ENCODE assay signal across 9 cellular contexts in genomic region chr10:79241629-79241989, GRCh38.
DNase-seq lines count a peak whose midpoint lies in the region; ATAC-seq and TF ChIP-seq lines count a peak whose summit lies in the region.
"Had no signal": no experiment of that assay in that cellular context is flagged by ENCODE, and none has a peak within 500 bp of the region (broad histone marks: within the 10 kb centered on the region; RNA-seq: fewer than 3 reads in every experiment).

No MANE protein-coding gene starts in this region.

- peak overlapping the region; percentile 87 for H3K4me3 ChIP-seq in BLaER1
- H3K4me3 ChIP-seq in Karpas-422 (ENCODE audit: low read length) = peak overlapping the region; percentile 90
- peak overlapping the region; percentile 16 to 43 for H3K4me3 ChIP-seq in duodenal mucosa (ENCODE audit: low read depth in 1 of 2, low read length in 2 of 2)
- peak overlapping the region; percentile 83 to 84 for H3K4me3 ChIP-seq in neutrophil (ENCODE audit: low read depth in 1 of 2, low read length in 1 of 2)

- peaks cover 30% of the 10 kb centered on the region for H3K79me2 ChIP-seq in Karpas-422 (ENCODE audit: low read length)

- CTCF ChIA-PET in GM10248 (lab: Yijun Ruan, JAX) = interaction anchor here (1.5 kb wide), 1 partner anchor 47 kb away, joined by 4 read pairs; no protein-coding TSS in a partner anchor

- H2AFZ ChIP-seq in Karpas-422 (ENCODE audit: low read length) = no peak overlapping the region

- H3K4me2 ChIP-seq in BLaER1 (peak overlapping the region; percentile 97), Karpas-422 (ENCODE audit: low read depth, low read length, poor library complexity, severe bottlenecking) (peak overlapping the region; percentile 79)

- H3K27ac ChIP-seq in BLaER1 (peak overlapping the region; percentile 73), Karpas-422 (ENCODE audit: low read length) (no peak overlapping the region), duodenal mucosa (ENCODE audit: low read depth, low read length) (peak overlapping the region; percentile 35), neutrophil (peak overlapping the region; percentile 94)

- no peak for DNase-seq in Karpas-422
- DNase-seq in GM10248 (ENCODE audit: extremely low spot score) = no peak
- no peak for DNase-seq in sciatic nerve (ENCODE audit: low spot score)
- DNase-seq in NCI-H774 (lab: John Stamatoyannopoulos, UW) = no peak
- no peak for DNase-seq in stimulated activated CD4-positive, alpha-beta T cell treated with anti-CD3 and anti-CD28 coated beads, Interleukin-4, amount 100 ng/mL, for 4 hours
- DNase-seq: NCI-H526 had no signal

- no peak for ATAC-seq in sciatic nerve

- intact Hi-C loops in sciatic nerve (cut with DNase I) = no loop called here

- H3K36me3 ChIP-seq in BLaER1 (peaks cover 29% of the 10 kb centered on the region), Karpas-422 (ENCODE audit: insufficient read depth, low read length) (no peaks in the 10 kb centered on the region), duodenal mucosa (ENCODE audit: control insufficient read depth in 1 of 2, insufficient read depth in 2 of 2, low read length in 2 of 2) (peaks cover 0 to 4% of the 10 kb centered on the region in 2 donors), neutrophil (no peaks in the 10 kb centered on the region)

- H3K9ac ChIP-seq in BLaER1 = peak overlapping the region; percentile 69
- peak overlapping the region; percentile 95 for H3K9ac ChIP-seq in Karpas-422 (ENCODE audit: low read length)
- peak overlapping the region in 1 of 2 donors; percentile 33 for H3K9ac ChIP-seq in duodenal mucosa (ENCODE audit: low read depth in 1 of 2, low read length in 2 of 2)

- no peaks in the 10 kb centered on the region for H3K9me3 ChIP-seq in BLaER1
- no peaks in the 10 kb centered on the region for H3K9me3 ChIP-seq in Karpas-422 (ENCODE audit: low read length)
- no peaks in the 10 kb centered on the region for H3K9me3 ChIP-seq in duodenal mucosa (ENCODE audit: control insufficient read depth in 1 of 2, low read length in 2 of 2)
- no peaks in the 10 kb centered on the region for H3K9me3 ChIP-seq in neutrophil

- TF ChIP-seq CTCF in neutrophil (IDR thresholded peaks at IDR 0.05) (no peak), GM10248 (IDR thresholded peaks at IDR 0.05; ENCODE audit: control extremely low read depth, extremely low read depth, low read depth, missing control alignments) (no peak)

- H3K27me3 ChIP-seq in BLaER1 (no peaks in the 10 kb centered on the region), Karpas-422 (ENCODE audit: low read length) (no peaks in the 10 kb centered on the region), duodenal mucosa (ENCODE audit: control insufficient read depth in 1 of 2, insufficient read depth in 2 of 2, low read length in 2 of 2) (no peaks in the 10 kb centered on the region), neutrophil (no peaks in the 10 kb centered on the region)

- POLR2A ChIA-PET in GM10248 (lab: Yijun Ruan, JAX) = interaction anchor here (0.6 to 1.3 kb wide), 5 partner anchors 10 to 981 kb away, joined by 3 to 4 read pairs (median 3); no protein-coding TSS in a partner anchor

- peaks cover 83% of the 10 kb centered on the region for H3K4me1 ChIP-seq in BLaER1
- peaks cover 44% of the 10 kb centered on the region for H3K4me1 ChIP-seq in Karpas-422 (ENCODE audit: low read length)
- H3K4me1 ChIP-seq in duodenal mucosa (ENCODE audit: control insufficient read depth in 1 of 2, insufficient read depth in 2 of 2, low read length in 2 of 2) = peaks cover 28 to 40% of the 10 kb centered on the region in 2 donors
- peaks cover 59 to 64% of the 10 kb centered on the region in 2 experiments for H3K4me1 ChIP-seq in neutrophil (ENCODE audit: control insufficient read depth in 1 of 2, insufficient read depth in 1 of 2, low read depth in 1 of 2, low read length in 1 of 2)

- peaks cover 83% of the 10 kb centered on the region for H4K20me1 ChIP-seq in BLaER1
- H4K20me1 ChIP-seq in Karpas-422 (ENCODE audit: insufficient read depth, low read depth, low read length) = no peaks in the 10 kb centered on the region; the same call in 1 of the 2 replicates

- no peaks in the 10 kb centered on the region for H3K9me2 ChIP-seq in Karpas-422 (replicated peaks; ENCODE audit: insufficient read depth, low read length)

Comparison
In these comparisons a context has a peak if more than half of its experiments do, and no peak if none do; other contexts are left out.
1. H3K4me3 ChIP-seq: peak in every context shown above with its lines; median percentile 90 in Karpas-422; 87 in BLaER1; 84 in neutrophil; 30 in duodenal mucosa.